In genomic region chr10:103542764-103543616, GRCh38 we compare ENCODE assay signal across 8 cellular contexts. TPM values are rescaled to one million over a fixed set of nuclear protein-coding genes. Genes with fewer than 3 reads are reported as not detected.
DNase-seq lines count a peak whose midpoint lies in the region; ATAC-seq and TF ChIP-seq lines count a peak whose summit lies in the region.

No MANE protein-coding gene starts in this region.

- H3K4me3 ChIP-seq in BE2C (ENCODE audit: low read depth, low read length) (peak overlapping the region; percentile 44), fibroblast of lung (replicated peaks in 1 of 4; ENCODE audit: control extremely low read depth in 1 of 4, insufficient read depth in 1 of 4, low read depth in 3 of 4, low read length in 4 of 4) (peak overlapping the region; percentile 28 to 45 (median 40)), vagina (peak overlapping the region; percentile 29 to 39)

- peaks cover 11% of the 10 kb centered on the region for H3K27me3 Mint-ChIP-seq in activated CD8-positive, alpha-beta T cell treated with anti-CD3 and anti-CD28 coated beads, Interleukin-2, amount 10 ng/mL, durations not matched to agents 7 days and 5 days (ENCODE audit: low read depth)
- peaks cover 19 to 20% of the 10 kb centered on the region in 2 donors for H3K27me3 Mint-ChIP-seq in natural killer cell treated with Interleukin-12 subunit alpha and Interleukin-12 subunit beta and Interleukin-15 and Interleukin-18, amount 100 ng/mL, for 72 hours

- peak overlapping the region; percentile 55 for H3K4me3 Mint-ChIP-seq in activated CD8-positive, alpha-beta T cell treated with anti-CD3 and anti-CD28 coated beads, Interleukin-2, amount 10 ng/mL, durations not matched to agents 7 days and 5 days
- H3K4me3 Mint-ChIP-seq in natural killer cell treated with Interleukin-12 subunit alpha and Interleukin-12 subunit beta and Interleukin-15 and Interleukin-18, amount 100 ng/mL, for 72 hours = peak overlapping the region; percentile 69

- TF ChIP-seq CTCF in BE2C (IDR thresholded peaks at IDR 0.05; ENCODE audit: low read depth, low read length) (peak; percentile 73), fibroblast of lung (conservative IDR thresholded peaks at IDR 0.05 in 1 of 2, IDR thresholded peaks at IDR 0.05 in 1 of 2; ENCODE audit: low read depth in 1 of 2, low read length in 2 of 2) (peak; percentile 51 to 66), vagina (IDR thresholded peaks at IDR 0.05) (no peak)

- H3K9me3 Mint-ChIP-seq in activated CD8-positive, alpha-beta T cell treated with anti-CD3 and anti-CD28 coated beads, Interleukin-2, amount 10 ng/mL, durations not matched to agents 7 days and 5 days (ENCODE audit: insufficient read depth) = no peaks in the 10 kb centered on the region
- H3K9me3 Mint-ChIP-seq in natural killer cell treated with Interleukin-12 subunit alpha and Interleukin-12 subunit beta and Interleukin-15 and Interleukin-18, amount 100 ng/mL, for 72 hours = no peaks in the 10 kb centered on the region

- H3K79me2 ChIP-seq in fibroblast of lung (ENCODE audit: control insufficient read depth, insufficient read depth, low read length) = no peaks in the 10 kb centered on the region

- H4K20me1 ChIP-seq in fibroblast of lung (ENCODE audit: control insufficient read depth, extremely low read depth, insufficient read depth, low read length) = no peaks in the 10 kb centered on the region

- peak overlapping the region; percentile 57 for H2AFZ ChIP-seq in fibroblast of lung (ENCODE audit: low read length)

- CTCF ChIA-PET in activated CD8-positive, alpha-beta T cell treated with anti-CD3 and anti-CD28 coated beads, Interleukin-2, amount 10 ng/mL, durations not matched to agents 7 days and 5 days (lab: Charles Lee) = interaction anchor here (0.6 to 2.1 kb wide), 15 partner anchors 9 to 143 kb away, joined by 3 to 11 read pairs (median 4); no protein-coding TSS in a partner anchor

- H3K36me3 Mint-ChIP-seq in activated CD8-positive, alpha-beta T cell treated with anti-CD3 and anti-CD28 coated beads, Interleukin-2, amount 10 ng/mL, durations not matched to agents 7 days and 5 days (ENCODE audit: low read depth) = no peaks in the 10 kb centered on the region
- H3K36me3 Mint-ChIP-seq in natural killer cell treated with Interleukin-12 subunit alpha and Interleukin-12 subunit beta and Interleukin-15 and Interleukin-18, amount 100 ng/mL, for 72 hours = no peaks in the 10 kb centered on the region

- peak overlapping the region; percentile 72 for H3K4me2 ChIP-seq in fibroblast of lung (ENCODE audit: extremely low read depth, insufficient read depth, low read length)

- no peaks in the 10 kb centered on the region for H3K27me3 ChIP-seq in BE2C
- H3K27me3 ChIP-seq in fibroblast of lung (ENCODE audit: control insufficient read depth, insufficient read depth, low read length) = peaks cover 29% of the 10 kb centered on the region
- no peaks in the 10 kb centered on the region for H3K27me3 ChIP-seq in vagina

- no peak overlapping the region for H3K27ac Mint-ChIP-seq in activated CD8-positive, alpha-beta T cell treated with anti-CD3 and anti-CD28 coated beads, Interleukin-2, amount 10 ng/mL, durations not matched to agents 7 days and 5 days
- H3K27ac Mint-ChIP-seq in natural killer cell treated with Interleukin-12 subunit alpha and Interleukin-12 subunit beta and Interleukin-15 and Interleukin-18, amount 100 ng/mL, for 72 hours = peak overlapping the region in 1 of 2 donors; percentile 42

- H3K9me3 ChIP-seq in BE2C = no peaks in the 10 kb centered on the region
- H3K9me3 ChIP-seq in fibroblast of lung (ENCODE audit: control insufficient read depth, insufficient read depth, low read depth, low read length) = no peaks in the 10 kb centered on the region
- no peaks in the 10 kb centered on the region for H3K9me3 ChIP-seq in vagina

- H3K36me3 ChIP-seq in BE2C = no peaks in the 10 kb centered on the region
- H3K36me3 ChIP-seq in fibroblast of lung (ENCODE audit: control insufficient read depth, insufficient read depth, low read length) = no peaks in the 10 kb centered on the region
- H3K36me3 ChIP-seq in vagina = no peaks in the 10 kb centered on the region

- H3K4me1 ChIP-seq in BE2C (peaks cover 33% of the 10 kb centered on the region), fibroblast of lung (ENCODE audit: control insufficient read depth, extremely low read depth, insufficient read depth, low read length) (no peaks in the 10 kb centered on the region), vagina (peaks cover 19% of the 10 kb centered on the region)

- ATAC-seq in GM19455 (IDR thresholded peaks at IDR 0.05; ENCODE audit: unreplicated experiment) (peak; percentile 61), HG03139 (IDR thresholded peaks at IDR 0.05; ENCODE audit: unreplicated experiment) (no peak)
- peak; percentile 67 for ATAC-seq in activated CD8-positive, alpha-beta T cell treated with anti-CD3 and anti-CD28 coated beads, Interleukin-2, amount 10 ng/mL, durations not matched to agents 7 days and 5 days
- ATAC-seq in natural killer cell treated with Interleukin-12 subunit alpha and Interleukin-12 subunit beta and Interleukin-15 and Interleukin-18, amount 100 ng/mL, for 72 hours = peak in 1 of 2 donors; percentile 79

- intact Hi-C loops in vagina (cut with DNase I) = no loop called here

- no peak for TF ChIP-seq POLR2A in vagina (IDR thresholded peaks at IDR 0.05)

- H3K9ac ChIP-seq in fibroblast of lung (ENCODE audit: insufficient read depth, low read length) = no peak overlapping the region

- H3K4me1 Mint-ChIP-seq in activated CD8-positive, alpha-beta T cell treated with anti-CD3 and anti-CD28 coated beads, Interleukin-2, amount 10 ng/mL, durations not matched to agents 7 days and 5 days (ENCODE audit: low read depth) = peaks cover 12% of the 10 kb centered on the region
- peaks cover 17 to 23% of the 10 kb centered on the region in 2 donors for H3K4me1 Mint-ChIP-seq in natural killer cell treated with Interleukin-12 subunit alpha and Interleukin-12 subunit beta and Interleukin-15 and Interleukin-18, amount 100 ng/mL, for 72 hours (ENCODE audit: low read depth in 2 of 2)

- H3K27ac ChIP-seq in fibroblast of lung (ENCODE audit: insufficient read depth, low read length) (no peak overlapping the region), vagina (no peak overlapping the region)

- DNase-seq in BE2C = peak; percentile 89
- peak; percentile 72 for DNase-seq in NCI-H2196 treated with DMSO at 0.1 percent for 48 hours (lab: John Stamatoyannopoulos, UW; ENCODE audit: unreplicated experiment)
- DNase-seq in activated CD8-positive, alpha-beta T cell treated with anti-CD3 and anti-CD28 coated beads, Interleukin-2, amount 10 ng/mL, durations not matched to agents 7 days and 5 days = peak; percentile 60
- peak; percentile 33 to 48 for DNase-seq in fibroblast of lung (ENCODE audit: low read depth in 2 of 2)
- DNase-seq in natural killer cell treated with Interleukin-12 subunit alpha and Interleukin-12 subunit beta and Interleukin-15 and Interleukin-18, amount 100 ng/mL, for 72 hours (ENCODE audit: low spot score) = peak; percentile 65
- DNase-seq in vagina (ENCODE audit: extremely low spot score in 2 of 2) = peak in 1 of 2 donors; percentile 81

- POLR2A ChIA-PET in activated CD8-positive, alpha-beta T cell treated with anti-CD3 and anti-CD28 coated beads, Interleukin-2, amount 10 ng/mL, durations not matched to agents 7 days and 5 days (lab: Charles Lee) = no interaction called here

RNA-seq across cellular contexts. Expression of gene NEURL1, which starts 49.5 kb away (rescaled TPM):
- polyA plus RNA-seq in BE2C (2012; ENCODE audit: insufficient read depth, insufficient read length, low read depth) = 10.0 TPM
- total RNA-seq in activated CD8-positive, alpha-beta T cell treated with anti-CD3 and anti-CD28 coated beads, Interleukin-2, amount 10 ng/mL, durations not matched to agents 7 days and 5 days = 1 to 10 TPM; 1.1 TPM
- under 0.01 TPM in 1 of 2 replicates, not detected in the other for total RNA-seq in fibroblast of lung
- 0.11 and 0.12 TPM in 2 replicates for polyA plus RNA-seq in fibroblast of lung
- 0.37 and 0.47 TPM in 2 replicates for polyA plus RNA-seq in fibroblast of lung (2012)
- polyA minus RNA-seq in fibroblast of lung (ENCODE audit: low replicate concordance) = 0.19 TPM in 1 of 2 replicates, not detected in the other
- total RNA-seq in natural killer cell treated with Interleukin-12 subunit alpha and Interleukin-12 subunit beta and Interleukin-15 and Interleukin-18, amount 100 ng/mL, for 72 hours = 1 to 10 TPM; 1.4 to 1.8 TPM
- total RNA-seq in vagina = 4.2 TPM

Comparison
In these comparisons a context has a peak if more than half of its experiments do, and no peak if none do; other contexts are left out.
1. CTCF ChIP-seq: peak in BE2C (single experiment) and fibroblast of lung (2 of 2); none in vagina (0 of 3).
2. Peak in every context shown above with its lines, with median percentiles within 50 percentile points of each other: H3K4me3 ChIP-seq.